ENCODE assay signal across 15 cellular contexts in the genomic region with DNA sequence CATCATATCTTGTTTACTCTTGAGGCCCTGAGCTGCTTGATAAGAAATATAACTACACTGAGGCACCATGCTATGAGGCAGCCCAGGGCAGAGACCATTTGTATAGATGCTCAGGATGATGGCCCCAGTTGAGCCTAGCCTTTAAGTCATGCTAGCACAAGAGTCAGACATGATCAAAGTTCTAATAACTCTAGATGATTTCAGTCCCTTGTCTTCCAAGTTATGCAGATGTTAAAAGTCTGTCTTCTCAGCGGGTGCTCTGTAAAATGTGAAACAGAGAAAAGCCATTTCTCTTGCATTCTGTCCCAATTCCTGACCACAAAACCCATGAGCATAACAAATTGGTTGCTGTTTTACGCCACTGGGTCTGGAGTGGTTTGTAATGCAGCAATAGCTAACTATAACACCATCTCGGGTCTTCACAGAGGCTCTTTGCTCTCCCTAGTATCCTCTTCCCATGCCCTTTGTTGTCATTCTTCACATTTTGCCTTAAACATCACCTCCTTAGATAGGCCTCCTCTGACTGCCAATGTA. TPM values are rescaled to one million over a fixed set of nuclear protein-coding genes. Genes with fewer than 3 reads are reported as not detected.
DNase-seq lines count a peak whose midpoint lies in the region; ATAC-seq, FAIRE-seq and TF ChIP-seq lines count a peak whose summit lies in the region.
"Had no signal": no experiment of that assay in that cellular context is flagged by ENCODE, and none has a peak within 500 bp of the region (broad histone marks: within the 10 kb centered on the region; RNA-seq: fewer than 3 reads in every experiment).

No MANE protein-coding gene starts in this region.

- TF ChIP-seq POLR2A in H54 (IDR thresholded peaks at IDR 0.05; ENCODE audit: low read depth, low read length) (no peak), GM12891 (IDR thresholded peaks at IDR 0.05; ENCODE audit: low read depth, low read length) (no peak)

- peak; percentile 89 for ATAC-seq in GM19452 (IDR thresholded peaks at IDR 0.05; ENCODE audit: unreplicated experiment)
- peak; percentile 95 for ATAC-seq in HG02763 (IDR thresholded peaks at IDR 0.05; ENCODE audit: unreplicated experiment)
- peak; percentile 92 for ATAC-seq in HG03432 (IDR thresholded peaks at IDR 0.05; ENCODE audit: unreplicated experiment)
- ATAC-seq: heart right ventricle had no signal

- no peak for DNase-seq in GM18507 (ENCODE audit: extremely low spot score, insufficient read length, low read depth)
- no peak for DNase-seq in NCI-H146 treated with DMSO at 0.1 percent for 48 hours (lab: John Stamatoyannopoulos, UW; ENCODE audit: unreplicated experiment)
- DNase-seq in H54 (ENCODE audit: insufficient read length, low spot score), result no peak
- DNase-seq in nephron progenitor cell, result no peak
- DNase-seq in GM12891 (ENCODE audit: insufficient read length, low spot score), result no peak
- DNase-seq: dermis blood vessel endothelial cell, esophagus squamous epithelium, heart right ventricle, kidney glomerular epithelial cell, NCI-H1417 treated with DMSO at 0.1 percent for 48 hours, small intestine had no signal

- H3K4me3 Mint-ChIP-seq in nephron progenitor cell, result no peak overlapping the region
- H3K4me3 Mint-ChIP-seq: stimulated activated naive CD8-positive, alpha-beta T cell treated with anti-CD3 and anti-CD28 coated beads, Interleukin-15, Interleukin-2, amounts not matched to agents 100 ng/mL and 50 ng/mL, for 24 hours had no signal

- no peaks in the 10 kb centered on the region for H3K27me3 Mint-ChIP-seq in nephron progenitor cell (ENCODE audit: low read depth, poor library complexity)
- H3K27me3 Mint-ChIP-seq: stimulated activated naive CD8-positive, alpha-beta T cell treated with anti-CD3 and anti-CD28 coated beads, Interleukin-15, Interleukin-2, amounts not matched to agents 100 ng/mL and 50 ng/mL, for 24 hours had no signal

- peaks cover 14% of the 10 kb centered on the region for H3K9me3 Mint-ChIP-seq in nephron progenitor cell

- no peaks in the 10 kb centered on the region for H3K4me1 Mint-ChIP-seq in nephron progenitor cell

- no peak for TF ChIP-seq CTCF in nephron progenitor cell (IDR thresholded peaks at IDR 0.05)

- H3K36me3 Mint-ChIP-seq in nephron progenitor cell (ENCODE audit: low read depth), result no peaks in the 10 kb centered on the region

- H3K27ac Mint-ChIP-seq in nephron progenitor cell, result no peak overlapping the region
- H3K27ac Mint-ChIP-seq: stimulated activated naive CD8-positive, alpha-beta T cell treated with anti-CD3 and anti-CD28 coated beads, Interleukin-15, Interleukin-2, amounts not matched to agents 100 ng/mL and 50 ng/mL, for 24 hours had no signal

- FAIRE-seq in GM18507 (lab: Jason Lieb, UNC), result peak; percentile 56
- no peak for FAIRE-seq in H54 (lab: Jason Lieb, UNC)
- FAIRE-seq in GM12891 (lab: Jason Lieb, UNC), result no peak
- FAIRE-seq: small intestine had no signal

TF ChIP-seq in GM12891, 5 proteins besides CTCF, POLR2A, EP300 and RAD21:
- TF ChIP-seq POU2F2 (IDR thresholded peaks at IDR 0.05; ENCODE audit: low read depth, low read length) (no peak), TAF1 (IDR thresholded peaks at IDR 0.05; ENCODE audit: low read depth, low read length) (no peak), PAX5 (IDR thresholded peaks at IDR 0.05; ENCODE audit: insufficient read depth, low read length, severe bottlenecking) (no peak), POLR2AphosphoS5 (IDR thresholded peaks at IDR 0.05; ENCODE audit: low read depth, low read length) (no peak), SPI1 (IDR thresholded peaks at IDR 0.05; ENCODE audit: low read depth, low read length) (no peak)

RNA-seq across cellular contexts. Expression of a gene that starts 49.6 kb away (rescaled TPM):
- polyA plus RNA-seq in GM12891 (2012; ENCODE audit: low read depth, missing spikeins), result not detected
- polyA plus RNA-seq: heart right ventricle had no signal
